In genomic region chr14:39395555-39396254, GRCh38 we compare ENCODE assay signal across 12 cellular contexts. TPM values are rescaled to one million over a fixed set of nuclear protein-coding genes. Genes with fewer than 3 reads are reported as not detected.
DNase-seq lines count a peak whose midpoint lies in the region; ATAC-seq and TF ChIP-seq lines count a peak whose summit lies in the region.
"Had no signal": no experiment of that assay in that cellular context is flagged by ENCODE, and none has a peak within 500 bp of the region (broad histone marks: within the 10 kb centered on the region; RNA-seq: fewer than 3 reads in every experiment).

No MANE protein-coding gene starts in this region.

- no peaks in the 10 kb centered on the region for H3K9me3 Mint-ChIP-seq in HFFc6
- no peaks in the 10 kb centered on the region for H3K9me3 Mint-ChIP-seq in activated naive CD8-positive, alpha-beta T cell treated with anti-CD3 and anti-CD28 coated beads, Interleukin-2, amount 50 U/mL, for 24 hours
- H3K9me3 Mint-ChIP-seq: activated naive CD8-positive, alpha-beta T cell treated with anti-CD3 and anti-CD28 coated beads, Interleukin-2, amount 10 ng/mL, durations not matched to agents 7 days and 5 days; neural progenitor cell had no signal

- no peaks in the 10 kb centered on the region for H3K4me1 ChIP-seq in mucosa of descending colon (ENCODE audit: low read depth)
- H3K4me1 ChIP-seq: neural progenitor cell had no signal

- H3K36me3 Mint-ChIP-seq in HFFc6 (ENCODE audit: low read depth) = peaks cover 10% of the 10 kb centered on the region
- H3K36me3 Mint-ChIP-seq in activated naive CD8-positive, alpha-beta T cell treated with anti-CD3 and anti-CD28 coated beads, Interleukin-2, amount 50 U/mL, for 24 hours (ENCODE audit: low read depth) = peaks cover 21% of the 10 kb centered on the region

- H3K4me1 Mint-ChIP-seq in HFFc6 (ENCODE audit: low read depth) = peaks cover 23% of the 10 kb centered on the region
- peaks cover 21% of the 10 kb centered on the region for H3K4me1 Mint-ChIP-seq in activated naive CD8-positive, alpha-beta T cell treated with anti-CD3 and anti-CD28 coated beads, Interleukin-2, amount 50 U/mL, for 24 hours
- H3K4me1 Mint-ChIP-seq: activated naive CD8-positive, alpha-beta T cell treated with anti-CD3 and anti-CD28 coated beads, Interleukin-2, amount 10 ng/mL, durations not matched to agents 7 days and 5 days had no signal

- H3K27me3 Mint-ChIP-seq in HFFc6 (ENCODE audit: insufficient read depth) = no peaks in the 10 kb centered on the region
- no peaks in the 10 kb centered on the region for H3K27me3 Mint-ChIP-seq in activated naive CD8-positive, alpha-beta T cell treated with anti-CD3 and anti-CD28 coated beads, Interleukin-2, amount 50 U/mL, for 24 hours
- H3K27me3 Mint-ChIP-seq: activated naive CD8-positive, alpha-beta T cell treated with anti-CD3 and anti-CD28 coated beads, Interleukin-2, amount 10 ng/mL, durations not matched to agents 7 days and 5 days had no signal

- no peak overlapping the region for H3K4me3 ChIP-seq in mucosa of descending colon
- H3K4me3 ChIP-seq: neural progenitor cell, thoracic aorta had no signal

- peak overlapping the region; percentile 81 for H3K27ac Mint-ChIP-seq in HFFc6
- H3K27ac Mint-ChIP-seq in activated naive CD8-positive, alpha-beta T cell treated with anti-CD3 and anti-CD28 coated beads, Interleukin-2, amount 50 U/mL, for 24 hours = peak overlapping the region; percentile 88
- H3K27ac Mint-ChIP-seq: activated naive CD8-positive, alpha-beta T cell treated with anti-CD3 and anti-CD28 coated beads, Interleukin-2, amount 10 ng/mL, durations not matched to agents 7 days and 5 days; neural progenitor cell had no signal

- intact Hi-C loops in mucosa of descending colon (cut with DNase I, micrococcal nuclease) = no loop called here

- TF ChIP-seq CTCF in HFFc6 (IDR thresholded peaks at IDR 0.05) (no peak), mucosa of descending colon (IDR thresholded peaks at IDR 0.05) (no peak)

- no peak overlapping the region for H3K4me3 Mint-ChIP-seq in HFFc6
- no peak overlapping the region for H3K4me3 Mint-ChIP-seq in activated naive CD8-positive, alpha-beta T cell treated with anti-CD3 and anti-CD28 coated beads, Interleukin-2, amount 50 U/mL, for 24 hours
- H3K4me3 Mint-ChIP-seq: activated naive CD8-positive, alpha-beta T cell treated with anti-CD3 and anti-CD28 coated beads, Interleukin-2, amount 10 ng/mL, durations not matched to agents 7 days and 5 days; neural progenitor cell had no signal

- peak; percentile 93 for ATAC-seq in activated naive CD8-positive, alpha-beta T cell treated with anti-CD3 and anti-CD28 coated beads, Interleukin-2, amount 50 U/mL, for 24 hours
- ATAC-seq in mucosa of descending colon = no peak

- no peaks in the 10 kb centered on the region for H3K9me3 ChIP-seq in mucosa of descending colon
- H3K9me3 ChIP-seq: thoracic aorta had no signal

- peak; percentile 3 for DNase-seq in COR-L47 (lab: John Stamatoyannopoulos, UW)
- no peak for DNase-seq in HFFc6
- peak; percentile 19 for DNase-seq in activated naive CD8-positive, alpha-beta T cell treated with anti-CD3 and anti-CD28 coated beads, Interleukin-2, amount 50 U/mL, for 24 hours
- DNase-seq in lung microvascular endothelial cell (ENCODE audit: low read depth in 2 of 2) = peak; percentile 6 to 44
- no peak for DNase-seq in NCI-H2171 treated with DMSO at 0.1 percent for 48 hours (lab: John Stamatoyannopoulos, UW)
- no peak for DNase-seq in mucosa of descending colon
- no peak for DNase-seq in putamen (ENCODE audit: low spot score)
- DNase-seq: activated CD4-positive, alpha-beta T cell treated with anti-CD3 and anti-CD28 coated beads, Interleukin-2, amount 50 U/mL, for 1 hour; activated naive CD8-positive, alpha-beta T cell treated with anti-CD3 and anti-CD28 coated beads, Interleukin-2, amount 10 ng/mL, durations not matched to agents 7 days and 5 days; kidney had no signal

- no peaks in the 10 kb centered on the region for H3K36me3 ChIP-seq in mucosa of descending colon (ENCODE audit: low read depth)
- H3K36me3 ChIP-seq: neural progenitor cell had no signal

RNA-seq across cellular contexts. Expression of gene FBXO33, which starts 36.5 kb away (rescaled TPM):
- total RNA-seq in HFFc6 (2021; fragmentation: NEBNext Ultra II Directional; extraction: Animal tissue kit (Norgen Biotek cat#: 25700)) = 10 to 100 TPM; 15.3 to 18.1 (median 17.2) TPM
- total RNA-seq in lung microvascular endothelial cell (11.8 and 18.7 TPM in 2 replicates), mucosa of descending colon (1 to 10 TPM; 8.6 to 9.9 (median 9.6) TPM)

Comparison
In these comparisons a context has a peak if more than half of its experiments do, and no peak if none do; other contexts are left out.
1. DNase-seq: peak in COR-L47 (single experiment), activated naive CD8-positive, alpha-beta T cell treated with anti-CD3 and anti-CD28 coated beads, Interleukin-2, amount 50 U/mL, for 24 hours (single experiment) and lung microvascular endothelial cell (2 of 2); none in HFFc6 (single experiment), NCI-H2171 treated with DMSO at 0.1 percent for 48 hours (single experiment), mucosa of descending colon (0 of 3) and putamen (single experiment).